ENCODE assay signal across 16 cellular contexts in genomic region chr7:116505823-116506222, GRCh38.
"Had no signal": no experiment of that assay in that cellular context is flagged by ENCODE, and none has a peak within 500 bp of the region (broad histone marks: within the 10 kb centered on the region; RNA-seq: fewer than 3 reads in every experiment).

No MANE protein-coding gene starts in this region.

- H3K4me3 Mint-ChIP-seq: dendritic cell treated with granulocyte-macrophage colony-stimulating factor and Interleukin-4, amounts not matched to agents 40 ng/mL and 50 ng/mL, for 4 days; effector memory CD8-positive, alpha-beta T cell; neural crest cell; T-cell had no signal

- ATAC-seq: activated CD4-positive, CD25-positive, alpha-beta regulatory T cell treated with anti-CD3 and anti-CD28 coated beads, Interleukin-2, amount 50 U/mL, for 24 hours; effector memory CD8-positive, alpha-beta T cell; lower lobe of right lung; sciatic nerve; T-cell had no signal

- H3K36me3 ChIP-seq: prostate gland had no signal

- H3K9me3 Mint-ChIP-seq: dendritic cell treated with granulocyte-macrophage colony-stimulating factor and Interleukin-4, amounts not matched to agents 40 ng/mL and 50 ng/mL, for 4 days; effector memory CD8-positive, alpha-beta T cell; neural crest cell; T-cell had no signal

- H3K27ac ChIP-seq: lower lobe of right lung, prostate gland had no signal

- H3K36me3 Mint-ChIP-seq: T-cell had no signal

- H3K9me3 ChIP-seq: lower lobe of right lung, prostate gland, stomach had no signal

- H3K4me3 ChIP-seq: lower lobe of right lung, prostate gland, stomach had no signal

- H3K4me1 ChIP-seq: prostate gland had no signal

- DNase-seq: activated CD4-positive, alpha-beta T cell treated with anti-CD3 and anti-CD28 coated beads, Interleukin-2, amount 50 U/mL, for 1 hour; activated CD8-positive, alpha-beta memory T cell treated with anti-CD3 and anti-CD28 coated beads for 24 hours; activated naive CD4-positive, alpha-beta T cell; anterior cingulate cortex; cerebellar nuclear complex; effector memory CD8-positive, alpha-beta T cell; lower lobe of right lung; stimulated activated CD4-positive, alpha-beta T cell treated with anti-CD3 and anti-CD28 coated beads, Interleukin-1b, Interleukin-23, amount 100 ng/mL, for 48 hours; stomach; T-cell; T-helper 9 cell had no signal

- H3K27ac Mint-ChIP-seq: dendritic cell treated with granulocyte-macrophage colony-stimulating factor and Interleukin-4, amounts not matched to agents 40 ng/mL and 50 ng/mL, for 4 days; effector memory CD8-positive, alpha-beta T cell; T-cell had no signal
